In the genomic region with DNA sequence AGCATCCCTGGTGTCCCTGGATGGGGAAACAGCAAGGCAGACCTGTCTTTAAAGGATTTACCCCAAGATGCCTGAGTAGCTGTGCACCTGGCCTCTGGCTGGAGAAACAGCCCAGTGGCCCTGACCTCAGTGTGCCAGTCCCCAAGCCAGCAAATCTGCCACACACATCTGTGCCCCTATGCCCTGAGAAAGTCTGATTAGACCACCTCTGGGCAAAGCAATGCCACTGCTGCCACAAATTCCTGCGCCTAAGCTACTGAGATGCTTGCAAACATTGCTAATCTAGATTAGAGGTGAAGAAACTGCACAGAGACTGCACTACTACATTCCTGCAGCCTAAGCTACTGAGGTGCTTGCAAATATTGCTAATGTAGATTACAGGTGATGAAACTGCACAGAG, we compare ENCODE assay signal across 3 cellular contexts.
"Had no signal": no experiment of that assay in that cellular context is flagged by ENCODE, and none has a peak within 500 bp of the region (broad histone marks: within the 10 kb centered on the region; RNA-seq: fewer than 3 reads in every experiment).

No MANE protein-coding gene starts in this region.

- H3K4me3 ChIP-seq: GM12878 had no signal

- DNase-seq: GDM1, GF-D8 had no signal
